8 cellular contexts compared by ENCODE assay signal in genomic region chr17:67825627-67826588, GRCh38. TPM values are rescaled to one million over a fixed set of nuclear protein-coding genes. Genes with fewer than 3 reads are reported as not detected.
A peak's percentile ranks its signal among the peaks of the same experiment; 100 is the strongest.
DNase-seq lines count a peak whose midpoint lies in the region; ATAC-seq and TF ChIP-seq lines count a peak whose summit lies in the region.
"Not testable (repeated sequence)": the region's sequence is repeated elsewhere in the genome, so short reads cannot be mapped to it uniquely, and the experiment has no call there.

No MANE protein-coding gene starts in this region.

- TF ChIP-seq CTCF in breast epithelium (IDR thresholded peaks at IDR 0.05); sigmoid colon (IDR thresholded peaks at IDR 0.05); vagina (IDR thresholded peaks at IDR 0.05): not testable (repeated sequence)

- intact Hi-C loops in breast epithelium (cut with DNase I; ENCODE audit: low total_unique reads) = not testable (repeated sequence)
- intact Hi-C loops in sigmoid colon (cut with DNase I) (loop anchor here (1.0 kb wide), 1 partner anchor 109 kb away; the partner anchor contains the start of gene NOL11), vagina (cut with DNase I) (loop anchor here (5.0 kb wide), 1 partner anchor 459 kb away; the partner anchor contains the start of gene PSMD12)

- peak overlapping the region; percentile 94 for H3K9ac ChIP-seq in iPS-18a (ENCODE audit: low read length)

- H3K4me1 ChIP-seq in breast epithelium = peaks cover 0 to 15% of the 10 kb centered on the region in 2 donors
- H3K4me1 ChIP-seq in iPS-18a (ENCODE audit: control insufficient read depth, low read depth, low read length) = peaks cover 22% of the 10 kb centered on the region
- H3K4me1 ChIP-seq in sigmoid colon = peaks cover 0 to 50% (median 43%) of the 10 kb centered on the region in 4 donors
- H3K4me1 ChIP-seq in vagina = peaks cover 51% of the 10 kb centered on the region

- H3K36me3 ChIP-seq in breast epithelium; iPS-18a (ENCODE audit: control insufficient read depth, low read depth, low read length); sigmoid colon; vagina: not testable (repeated sequence)

- not testable (repeated sequence) for H3K27me3 ChIP-seq in breast epithelium; iPS-18a (ENCODE audit: control insufficient read depth, insufficient read depth, low read length); sigmoid colon; vagina

- DNase-seq in NCI-H2171 treated with DMSO at 0.1 percent for 48 hours (lab: John Stamatoyannopoulos, UW) (peak; percentile 78), sigmoid colon (peak; percentile 68), vagina (ENCODE audit: extremely low spot score in 2 of 2) (peak in 1 of 2 donors; percentile 89)
- DNase-seq in breast epithelium (ENCODE audit: low spot score in 2 of 2) = not testable (repeated sequence)

- not testable (repeated sequence) for H3K9me3 ChIP-seq in breast epithelium; iPS-18a (ENCODE audit: control insufficient read depth, low read depth, low read length); sigmoid colon; vagina

- 0 to 1% methylated on average over 92 to 94 of the region's 94 CpGs for WGBS in sigmoid colon, 2 donors

- peak overlapping the region; percentile 98 to 99 for H3K27ac ChIP-seq in breast epithelium
- peak overlapping the region; percentile 89 for H3K27ac ChIP-seq in iPS-18a (ENCODE audit: low read length)
- H3K27ac ChIP-seq in sigmoid colon = peak overlapping the region; percentile 92 to 98 (median 96)
- peak overlapping the region; percentile 97 for H3K27ac ChIP-seq in vagina

- not testable (repeated sequence) for TF ChIP-seq POLR2A in breast epithelium (IDR thresholded peaks at IDR 0.05); sigmoid colon (IDR thresholded peaks at IDR 0.05); vagina (IDR thresholded peaks at IDR 0.05)

- ATAC-seq in GM18520 (IDR thresholded peaks at IDR 0.05; ENCODE audit: unreplicated experiment) (peak; percentile 28), HG02970 (IDR thresholded peaks at IDR 0.05; ENCODE audit: low FRiP score, unreplicated experiment) (peak; percentile 40)
- peak; percentile 37 to 51 for ATAC-seq in activated CD4-positive, CD25-positive, alpha-beta regulatory T cell treated with anti-CD3 and anti-CD28 coated beads, Interleukin-2, amount 50 U/mL, for 24 hours

- not testable (repeated sequence) for TF ChIP-seq EP300 in sigmoid colon (IDR thresholded peaks at IDR 0.05)

- peak overlapping the region; percentile 70 to 80 (median 79) for H3K4me3 ChIP-seq in breast epithelium
- peak overlapping the region; percentile 95 for H3K4me3 ChIP-seq in iPS-18a (ENCODE audit: low read length)
- H3K4me3 ChIP-seq in sigmoid colon = peak overlapping the region; percentile 76 to 88 (median 82)
- peak overlapping the region; percentile 62 to 77 for H3K4me3 ChIP-seq in vagina

RNA-seq across cellular contexts. Expression of gene BPTF, which starts 0.6 kb away (rescaled TPM):
- 100 to 1,000 TPM in 2 of 3 donors, 10 to 100 TPM in 1; 97.6 to 142 (median 120) TPM for total RNA-seq in breast epithelium
- total RNA-seq in sigmoid colon = 10 to 100 TPM; 64.6 to 91.1 (median 82.8) TPM
- 10 to 100 TPM in 1 of 3 donors, 1 to 10 TPM in 2; 8.4 to 30.8 (median 8.8) TPM for polyA plus RNA-seq in sigmoid colon
- 146 TPM for total RNA-seq in vagina
